In the genomic region with DNA sequence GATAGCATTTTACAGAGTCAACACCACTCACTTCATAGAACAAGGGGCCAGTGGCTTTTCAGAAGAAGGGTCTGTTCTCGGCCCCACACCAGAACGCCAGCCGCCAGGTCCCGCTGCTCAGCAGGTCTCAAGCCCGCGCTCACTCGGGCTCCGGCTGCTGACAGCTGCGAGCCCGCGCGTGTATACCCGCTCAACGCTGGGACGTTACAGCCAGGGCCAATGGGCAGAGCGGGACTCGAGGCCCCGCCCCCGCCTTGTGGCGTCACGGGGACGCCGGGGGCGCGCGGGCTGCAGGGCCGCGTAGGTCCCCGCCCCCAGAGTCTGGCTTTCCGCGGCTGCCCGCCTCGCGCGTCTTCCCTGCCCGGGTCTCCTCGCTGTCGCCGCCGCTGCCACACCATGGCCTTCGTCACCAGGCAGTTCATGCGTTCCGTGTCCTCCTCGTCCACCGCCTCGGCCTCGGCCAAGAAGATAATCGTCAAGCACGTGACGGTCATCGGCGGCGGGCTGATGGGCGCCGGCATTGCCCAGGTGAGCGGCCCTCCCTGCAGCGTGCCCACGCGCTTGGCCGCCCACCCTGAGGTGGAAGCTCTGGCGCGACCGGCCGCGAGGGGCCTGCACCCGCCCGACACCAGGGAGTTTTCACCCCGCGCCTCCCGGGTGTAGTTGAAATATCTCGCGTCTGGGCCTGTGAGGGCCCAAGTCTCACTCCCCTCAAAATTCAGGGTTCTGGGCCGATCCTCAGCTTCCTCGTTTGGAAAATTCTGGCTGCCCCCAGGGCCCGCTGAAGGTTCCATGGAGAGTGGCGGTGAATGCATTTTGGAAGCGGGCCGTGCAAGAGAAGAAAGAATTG, we compare ENCODE assay signal across 8 cellular contexts. TPM values are rescaled to one million over a fixed set of nuclear protein-coding genes. Genes with fewer than 3 reads are reported as not detected.
DNase-seq lines count a peak whose midpoint lies in the region; ATAC-seq and TF ChIP-seq lines count a peak whose summit lies in the region.

Gene HADH (plus strand): TSS at position 353 of the 850 bp plus-strand sequence. CDS start 44 bp downstream, at position 397.

- H3K36me3 Mint-ChIP-seq in H9 (ENCODE audit: insufficient read depth in 1 of 3, low read depth in 3 of 3): no peaks in the 10 kb centered on the region

- H3K9ac ChIP-seq in ES-I3 (ENCODE audit: low read depth, low read length) (peak within 1 kb of the TSS; percentile 90), H9 (ENCODE audit: extremely low read depth, insufficient read length, low read length) (peak within 1 kb of the TSS; percentile 81), neural cell (ENCODE audit: low read length) (peak within 1 kb of the TSS; percentile 88)

- H3K9me3 ChIP-seq in ES-I3 (ENCODE audit: control insufficient read depth, insufficient read depth, low read length): no peaks in the 10 kb centered on the region
- H3K9me3 ChIP-seq in H9 (ENCODE audit: control insufficient read depth, low read depth, low read length): no peaks in the 10 kb centered on the region
- H3K9me3 ChIP-seq in MG63: no peaks in the 10 kb centered on the region
- H3K9me3 ChIP-seq in neural cell (ENCODE audit: low read length): no peaks in the 10 kb centered on the region

- no peaks in the 10 kb centered on the region for H4K20me1 ChIP-seq in H9 (ENCODE audit: control insufficient read depth, insufficient read depth, insufficient read length)
- H4K20me1 ChIP-seq in neural cell (ENCODE audit: insufficient read depth): no peaks in the 10 kb centered on the region

- H4K8ac ChIP-seq in H9 (replicated peaks; ENCODE audit: insufficient read length, low read depth, low read length): no peak within 1 kb of the TSS

- no peaks in the 10 kb centered on the region for H3K79me1 ChIP-seq in H9 (ENCODE audit: insufficient read depth, low read depth, low read length, poor library complexity, severe bottlenecking)

- TF ChIP-seq RAD21 in neural cell (conservative IDR thresholded peaks at IDR 0.05): peak; percentile 26

- peaks cover 7% of the 10 kb centered on the region; the same call in 1 of the 2 replicates for H3K79me2 ChIP-seq in H9 (ENCODE audit: insufficient read depth, low read length)
- H3K79me2 ChIP-seq in neural cell (replicated peaks; ENCODE audit: insufficient read depth, low read length): peaks cover 10% of the 10 kb centered on the region

- H3K4me3 ChIP-seq in MG63: peak within 1 kb of the TSS; percentile 68
- H3K4me3 ChIP-seq in neural cell (ENCODE audit: low read length): peak within 1 kb of the TSS; percentile 92

- H3K4me2 ChIP-seq in H9 (ENCODE audit: insufficient read depth, insufficient read length, low read length) (peak within 1 kb of the TSS; percentile 96), neural cell (ENCODE audit: low read length) (peak within 1 kb of the TSS; percentile 82)

- peak within 1 kb of the TSS; percentile 50 for H2AFZ ChIP-seq in H9 (ENCODE audit: low read length)
- H2AFZ ChIP-seq in neural cell (ENCODE audit: low read depth, low read length): peak within 1 kb of the TSS; percentile 83

- H3K4ac ChIP-seq in H9 (ENCODE audit: low read depth, low read length): no peak within 1 kb of the TSS

- no peaks in the 10 kb centered on the region for H3K9me3 Mint-ChIP-seq in H9
- H3K9me3 Mint-ChIP-seq in stimulated activated naive CD8-positive, alpha-beta T cell treated with anti-CD3 and anti-CD28 coated beads, Interleukin-15, amount 100 ng/mL, for 72 hours: no peaks in the 10 kb centered on the region

- no peak within 1 kb of the TSS for H2BK12ac ChIP-seq in H9 (ENCODE audit: insufficient read length, low read depth, low read length)

- no peak within 1 kb of the TSS for H3K56ac ChIP-seq in H9 (ENCODE audit: insufficient read length, low read depth, low read length)

- TF ChIP-seq EP300 in neural cell (conservative IDR thresholded peaks at IDR 0.05; ENCODE audit: poor library complexity, severe bottlenecking): peak; percentile 63

- no peak within 1 kb of the TSS for H2BK120ac ChIP-seq in H9 (ENCODE audit: low read depth, low read length, poor library complexity, severe bottlenecking)

- H3K23me2 ChIP-seq in H9 (ENCODE audit: insufficient read length, low read depth, low read length, poor library complexity, severe bottlenecking): peaks cover 10% of the 10 kb centered on the region

- H2BK20ac ChIP-seq in H9 (ENCODE audit: low read depth, low read length, poor library complexity, severe bottlenecking): no peak within 1 kb of the TSS

- no peaks in the 10 kb centered on the region for H3K36me3 ChIP-seq in ES-I3 (ENCODE audit: insufficient read depth, low read length)
- H3K36me3 ChIP-seq in MG63: no peaks in the 10 kb centered on the region
- no peaks in the 10 kb centered on the region for H3K36me3 ChIP-seq in neural cell (ENCODE audit: insufficient read depth, low read length)

- no peak within 1 kb of the TSS for H2BK15ac ChIP-seq in H9 (ENCODE audit: low read depth, low read length)

- no peak within 1 kb of the TSS for H2BK5ac ChIP-seq in H9 (ENCODE audit: insufficient read length, low read length)

- H3K27me3 Mint-ChIP-seq in H9 (ENCODE audit: low read depth): peaks cover 3% of the 10 kb centered on the region; the same call in 1 of the 2 replicates
- H3K27me3 Mint-ChIP-seq in stimulated activated naive CD8-positive, alpha-beta T cell treated with anti-CD3 and anti-CD28 coated beads, Interleukin-15, amount 100 ng/mL, for 72 hours: no peaks in the 10 kb centered on the region

- DNase-seq in H9 (peak; percentile 91), MG63 (peak; percentile 89), SIG-M5 (lab: John Stamatoyannopoulos, UW) (peak; percentile 17), activated gamma-delta T cell (lab: John Stamatoyannopoulos, UW) (peak; percentile 89), fibroblast of the conjunctiva (ENCODE audit: low read depth) (peak; percentile 70)
- peak; percentile 93 to 95 for DNase-seq in stimulated activated naive CD8-positive, alpha-beta T cell treated with anti-CD3 and anti-CD28 coated beads, Interleukin-15, amount 100 ng/mL, for 72 hours

- no peaks in the 10 kb centered on the region for H3K9me2 ChIP-seq in neural cell (ENCODE audit: insufficient read depth, low read length)

- H3K23ac ChIP-seq in H9 (ENCODE audit: insufficient read length, low read depth, low read length): no peak within 1 kb of the TSS

- TF ChIP-seq CTCF in H9 (conservative IDR thresholded peaks at IDR 0.05): no peak
- TF ChIP-seq CTCF in neural cell (IDR thresholded peaks at IDR 0.05; ENCODE audit: poor library complexity, severe bottlenecking): no peak

- H3K4me1 Mint-ChIP-seq in H9: peaks cover 30 to 33% of the 10 kb centered on the region in 2 experiments
- H3K4me1 Mint-ChIP-seq in stimulated activated naive CD8-positive, alpha-beta T cell treated with anti-CD3 and anti-CD28 coated beads, Interleukin-15, amount 100 ng/mL, for 72 hours: peaks cover 58% of the 10 kb centered on the region

- H3K27ac ChIP-seq in H9 (ENCODE audit: insufficient read length, low read depth, low read length) (no peak within 1 kb of the TSS), neural cell (ENCODE audit: low read length) (peak within 1 kb of the TSS; percentile 72)

- peak within 1 kb of the TSS; percentile 55 to 95 (median 91); a peak in 4 of 7 replicates for H3K27ac Mint-ChIP-seq in H9
- H3K27ac Mint-ChIP-seq in stimulated activated naive CD8-positive, alpha-beta T cell treated with anti-CD3 and anti-CD28 coated beads, Interleukin-15, amount 100 ng/mL, for 72 hours: peak within 1 kb of the TSS; percentile 92 to 97

- peak within 1 kb of the TSS; percentile 87 to 94 for H3K4me3 Mint-ChIP-seq in H9
- peak within 1 kb of the TSS; percentile 84 to 98 for H3K4me3 Mint-ChIP-seq in stimulated activated naive CD8-positive, alpha-beta T cell treated with anti-CD3 and anti-CD28 coated beads, Interleukin-15, amount 100 ng/mL, for 72 hours

- H3K14ac ChIP-seq in H9 (ENCODE audit: insufficient read depth, low read length): peak within 1 kb of the TSS; percentile 95

- H3T11ph ChIP-seq in H9 (ENCODE audit: low read length): no peak within 1 kb of the TSS

- ATAC-seq in stimulated activated naive CD8-positive, alpha-beta T cell treated with anti-CD3 and anti-CD28 coated beads, Interleukin-15, amount 100 ng/mL, for 72 hours: peak; percentile 99

- H4K5ac ChIP-seq in H9 (ENCODE audit: insufficient read length, low read depth, low read length): no peak within 1 kb of the TSS

- WGBS in H9 (ENCODE audit: extremely low coverage, insufficient read length, low lambda C conversion rate): no CpG with 5 or more reads among the region's 78 CpGs

- peak within 1 kb of the TSS; percentile 94 for H3K18ac ChIP-seq in H9 (ENCODE audit: insufficient read length, low read depth, low read length)

- H3K27me3 ChIP-seq in H9 (ENCODE audit: insufficient read depth, low read length) (no peaks in the 10 kb centered on the region), MG63 (no peaks in the 10 kb centered on the region), neural cell (ENCODE audit: insufficient read depth, low read depth, low read length) (no peaks in the 10 kb centered on the region)

- no peak within 1 kb of the TSS for H2AK5ac ChIP-seq in H9 (ENCODE audit: insufficient read length, low read length)

- H3F3A ChIP-seq in neural cell (ENCODE audit: insufficient read depth, low read length, poor library complexity, severe bottlenecking): no peaks in the 10 kb centered on the region

- H4K91ac ChIP-seq in H9 (ENCODE audit: insufficient read length, low read depth, low read length): peak within 1 kb of the TSS; percentile 46

- peaks cover 28% of the 10 kb centered on the region for H3K4me1 ChIP-seq in ES-I3 (ENCODE audit: insufficient read depth, low read length)
- no peaks in the 10 kb centered on the region for H3K4me1 ChIP-seq in H9 (ENCODE audit: insufficient read depth, low read length)

TF ChIP-seq in neural cell, 6 proteins besides CTCF, POLR2A, EP300 and RAD21 (continues in another document):
- TF ChIP-seq MXI1 (conservative IDR thresholded peaks at IDR 0.05; ENCODE audit: poor library complexity, severe bottlenecking): peak; percentile 92
- no peak for TF ChIP-seq SMC3 (conservative IDR thresholded peaks at IDR 0.05; ENCODE audit: poor library complexity)

RNA-seq across cellular contexts. Expression of gene HADH, which starts in this region (rescaled TPM):
- total RNA-seq in H9 (2021): 44.4 and 46.6 TPM in 2 replicates
- total RNA-seq in MG63 (2014; rRNA removed; shearing (Covaris generic); ENCODE audit: low replicate concordance): 24.3 and 30.8 TPM in 2 replicates
- 25.7 and 29.6 TPM in 2 replicates for polyA plus RNA-seq in neural cell
- 16.6 and 17.7 TPM in 2 replicates for polyA minus RNA-seq in neural cell

Comparison
In these comparisons a context has a peak if more than half of its experiments do, and no peak if none do; other contexts are left out.
1. DNase-seq: peak in every context shown above with its lines; median percentile 94 in stimulated activated naive CD8-positive, alpha-beta T cell treated with anti-CD3 and anti-CD28 coated beads, Interleukin-15, amount 100 ng/mL, for 72 hours; 91 in H9; 89 in MG63; 89 in activated gamma-delta T cell; 70 in fibroblast of the conjunctiva; 17 in SIG-M5.